Comparison of ENCODE assay signal across 1 cellular context in the genomic region with DNA sequence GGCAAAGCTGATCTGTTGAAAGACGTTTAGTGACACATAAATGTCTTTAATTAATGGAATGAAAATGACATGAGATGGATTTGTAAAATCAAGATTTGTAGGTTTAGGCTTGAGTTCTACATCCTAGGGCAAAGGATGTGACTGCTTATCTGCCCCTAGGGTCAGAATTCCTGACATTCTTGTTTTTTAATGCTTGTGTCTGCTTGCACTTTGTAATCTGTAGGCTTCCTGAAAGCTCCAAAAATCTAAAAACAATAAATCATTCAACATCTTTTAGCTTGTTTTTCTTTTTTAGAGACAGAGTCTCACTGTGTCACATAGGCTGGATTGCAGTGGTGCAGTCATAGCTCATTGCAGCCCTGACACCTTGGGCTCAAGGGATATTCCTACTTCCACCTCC.
TF ChIP-seq lines count a peak whose summit lies in the region.

No MANE protein-coding gene starts in this region.

TF ChIP-seq in GM23338, 12 proteins besides CTCF, POLR2A, EP300 and RAD21 (continued from another document):
- TF ChIP-seq, protein P1, sequence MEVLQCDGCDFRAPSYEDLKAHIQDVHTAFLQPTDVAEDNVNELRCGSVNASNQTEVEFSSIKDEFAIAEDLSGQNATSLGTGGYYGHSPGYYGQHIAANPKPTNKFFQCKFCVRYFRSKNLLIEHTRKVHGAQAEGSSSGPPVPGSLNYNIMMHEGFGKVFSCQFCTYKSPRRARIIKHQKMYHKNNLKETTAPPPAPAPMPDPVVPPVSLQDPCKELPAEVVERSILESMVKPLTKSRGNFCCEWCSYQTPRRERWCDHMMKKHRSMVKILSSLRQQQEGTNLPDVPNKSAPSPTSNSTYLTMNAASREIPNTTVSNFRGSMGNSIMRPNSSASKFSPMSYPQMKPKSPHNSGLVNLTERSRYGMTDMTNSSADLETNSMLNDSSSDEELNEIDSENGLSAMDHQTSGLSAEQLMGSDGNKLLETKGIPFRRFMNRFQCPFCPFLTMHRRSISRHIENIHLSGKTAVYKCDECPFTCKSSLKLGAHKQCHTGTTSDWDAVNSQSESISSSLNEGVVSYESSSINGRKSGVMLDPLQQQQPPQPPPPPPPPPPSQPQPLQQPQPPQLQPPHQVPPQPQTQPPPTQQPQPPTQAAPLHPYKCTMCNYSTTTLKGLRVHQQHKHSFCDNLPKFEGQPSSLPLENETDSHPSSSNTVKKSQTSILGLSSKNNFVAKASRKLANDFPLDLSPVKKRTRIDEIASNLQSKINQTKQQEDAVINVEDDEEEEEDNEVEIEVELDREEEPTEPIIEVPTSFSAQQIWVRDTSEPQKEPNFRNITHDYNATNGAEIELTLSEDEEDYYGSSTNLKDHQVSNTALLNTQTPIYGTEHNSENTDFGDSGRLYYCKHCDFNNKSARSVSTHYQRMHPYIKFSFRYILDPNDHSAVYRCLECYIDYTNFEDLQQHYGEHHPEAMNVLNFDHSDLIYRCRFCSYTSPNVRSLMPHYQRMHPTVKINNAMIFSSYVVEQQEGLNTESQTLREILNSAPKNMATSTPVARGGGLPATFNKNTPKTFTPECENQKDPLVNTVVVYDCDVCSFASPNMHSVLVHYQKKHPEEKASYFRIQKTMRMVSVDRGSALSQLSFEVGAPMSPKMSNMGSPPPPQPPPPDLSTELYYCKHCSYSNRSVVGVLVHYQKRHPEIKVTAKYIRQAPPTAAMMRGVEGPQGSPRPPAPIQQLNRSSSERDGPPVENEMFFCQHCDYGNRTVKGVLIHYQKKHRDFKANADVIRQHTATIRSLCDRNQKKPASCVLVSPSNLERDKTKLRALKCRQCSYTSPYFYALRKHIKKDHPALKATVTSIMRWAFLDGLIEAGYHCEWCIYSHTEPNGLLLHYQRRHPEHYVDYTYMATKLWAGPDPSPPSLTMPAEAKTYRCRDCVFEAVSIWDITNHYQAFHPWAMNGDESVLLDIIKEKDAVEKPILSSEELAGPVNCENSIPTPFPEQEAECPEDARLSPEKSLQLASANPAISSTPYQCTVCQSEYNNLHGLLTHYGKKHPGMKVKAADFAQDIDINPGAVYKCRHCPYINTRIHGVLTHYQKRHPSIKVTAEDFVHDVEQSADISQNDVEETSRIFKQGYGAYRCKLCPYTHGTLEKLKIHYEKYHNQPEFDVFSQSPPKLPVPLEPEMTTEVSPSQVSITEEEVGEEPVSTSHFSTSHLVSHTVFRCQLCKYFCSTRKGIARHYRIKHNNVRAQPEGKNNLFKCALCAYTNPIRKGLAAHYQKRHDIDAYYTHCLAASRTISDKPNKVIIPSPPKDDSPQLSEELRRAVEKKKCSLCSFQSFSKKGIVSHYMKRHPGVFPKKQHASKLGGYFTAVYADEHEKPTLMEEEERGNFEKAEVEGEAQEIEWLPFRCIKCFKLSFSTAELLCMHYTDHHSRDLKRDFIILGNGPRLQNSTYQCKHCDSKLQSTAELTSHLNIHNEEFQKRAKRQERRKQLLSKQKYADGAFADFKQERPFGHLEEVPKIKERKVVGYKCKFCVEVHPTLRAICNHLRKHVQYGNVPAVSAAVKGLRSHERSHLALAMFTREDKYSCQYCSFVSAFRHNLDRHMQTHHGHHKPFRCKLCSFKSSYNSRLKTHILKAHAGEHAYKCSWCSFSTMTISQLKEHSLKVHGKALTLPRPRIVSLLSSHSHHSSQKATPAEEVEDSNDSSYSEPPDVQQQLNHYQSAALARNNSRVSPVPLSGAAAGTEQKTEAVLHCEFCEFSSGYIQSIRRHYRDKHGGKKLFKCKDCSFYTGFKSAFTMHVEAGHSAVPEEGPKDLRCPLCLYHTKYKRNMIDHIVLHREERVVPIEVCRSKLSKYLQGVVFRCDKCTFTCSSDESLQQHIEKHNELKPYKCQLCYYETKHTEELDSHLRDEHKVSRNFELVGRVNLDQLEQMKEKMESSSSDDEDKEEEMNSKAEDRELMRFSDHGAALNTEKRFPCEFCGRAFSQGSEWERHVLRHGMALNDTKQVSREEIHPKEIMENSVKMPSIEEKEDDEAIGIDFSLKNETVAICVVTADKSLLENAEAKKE (CRISPR knock-in tag; IDR thresholded peaks at IDR 0.05), result no peak
- TF ChIP-seq EZH2 (IDR thresholded peaks at IDR 0.05; ENCODE audit: low read depth, unreplicated experiment) (no peak), JUNB (IDR thresholded peaks at IDR 0.05; ENCODE audit: unreplicated experiment) (no peak), STAT1 (IDR thresholded peaks at IDR 0.05; ENCODE audit: unreplicated experiment) (no peak), ZNF331 (CRISPR knock-in tag; IDR thresholded peaks at IDR 0.05; ENCODE audit: low read depth) (no peak), NANOG (IDR thresholded peaks at IDR 0.05; ENCODE audit: borderline replicate concordance) (no peak)
- TF ChIP-seq, protein P2, sequence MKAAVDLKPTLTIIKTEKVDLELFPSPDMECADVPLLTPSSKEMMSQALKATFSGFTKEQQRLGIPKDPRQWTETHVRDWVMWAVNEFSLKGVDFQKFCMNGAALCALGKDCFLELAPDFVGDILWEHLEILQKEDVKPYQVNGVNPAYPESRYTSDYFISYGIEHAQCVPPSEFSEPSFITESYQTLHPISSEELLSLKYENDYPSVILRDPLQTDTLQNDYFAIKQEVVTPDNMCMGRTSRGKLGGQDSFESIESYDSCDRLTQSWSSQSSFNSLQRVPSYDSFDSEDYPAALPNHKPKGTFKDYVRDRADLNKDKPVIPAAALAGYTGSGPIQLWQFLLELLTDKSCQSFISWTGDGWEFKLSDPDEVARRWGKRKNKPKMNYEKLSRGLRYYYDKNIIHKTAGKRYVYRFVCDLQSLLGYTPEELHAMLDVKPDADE (IDR thresholded peaks at IDR 0.05), result no peak
TF ChIP-seq in GM23338: peak in this region for 0.
